ENCODE assay signal across 29 cellular contexts in the genomic region with DNA sequence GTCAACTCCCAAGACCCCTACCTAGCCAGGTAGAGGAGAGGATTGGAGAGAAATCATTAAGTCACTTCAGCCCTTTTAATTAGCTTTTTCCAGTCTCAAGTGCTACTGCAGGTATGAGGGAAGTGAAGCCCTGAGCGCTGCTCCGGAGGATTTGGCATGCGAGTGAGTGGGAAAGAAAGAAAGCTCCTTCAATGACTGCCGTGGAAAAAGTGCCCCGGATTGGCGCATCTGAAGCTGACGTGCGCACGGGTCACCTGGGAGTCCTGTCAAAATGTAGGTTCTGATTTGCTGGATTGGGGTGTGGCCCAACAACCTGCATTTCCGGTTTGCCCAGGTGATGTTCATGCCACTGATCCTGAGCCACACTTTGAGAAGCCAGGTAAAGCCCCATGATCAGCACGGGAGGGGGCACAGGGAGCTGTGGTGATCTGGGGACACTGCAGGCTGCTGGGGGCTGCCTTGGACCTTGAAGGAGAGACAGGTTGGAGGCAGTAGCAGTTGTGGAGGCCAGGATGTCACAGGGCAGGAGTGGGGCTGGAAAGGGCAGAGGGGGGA.
A peak's percentile ranks its signal among the peaks of the same experiment; 100 is the strongest.
DNase-seq lines count a peak whose midpoint lies in the region; ATAC-seq and TF ChIP-seq lines count a peak whose summit lies in the region.
"Had no signal": no experiment of that assay in that cellular context is flagged by ENCODE, and none has a peak within 500 bp of the region (broad histone marks: within the 10 kb centered on the region; RNA-seq: fewer than 3 reads in every experiment).

No MANE protein-coding gene starts in this region.

- H3K4me1 ChIP-seq in CD4-positive, alpha-beta memory T cell (ENCODE audit: insufficient read depth, low read length) = peaks cover 3% of the 10 kb centered on the region
- H3K4me1 ChIP-seq in Caco-2 = 0 out of 2 replicates have a peak, but pooled peaks cover 7% of the 10 kb centered on the region
- H3K4me1 ChIP-seq: A549, SJSA1, stomach had no signal

- no peaks in the 10 kb centered on the region for H3K36me3 ChIP-seq in CD4-positive, alpha-beta memory T cell (ENCODE audit: insufficient read depth, low read length)
- H3K36me3 ChIP-seq in Caco-2 (ENCODE audit: control insufficient read depth, insufficient read depth, low read length) = no peaks in the 10 kb centered on the region
- H3K36me3 ChIP-seq: SJSA1, stomach had no signal

- no peaks in the 10 kb centered on the region for H3K36me3 Mint-ChIP-seq in type B pancreatic cell
- H3K36me3 Mint-ChIP-seq in CD4-positive, alpha-beta memory T cell = no peaks in the 10 kb centered on the region
- no peaks in the 10 kb centered on the region for H3K36me3 Mint-ChIP-seq in Caco-2 (ENCODE audit: insufficient read depth, unreplicated experiment)
- H3K36me3 Mint-ChIP-seq: natural killer cell treated with Interleukin-12 subunit alpha and Interleukin-12 subunit beta and Interleukin-15 and Interleukin-18, amount 100 ng/mL, for 72 hours had no signal

- H3K27ac ChIP-seq in CD4-positive, alpha-beta memory T cell (ENCODE audit: low read depth, low read length) = no peak overlapping the region
- H3K27ac ChIP-seq: A549, dorsolateral prefrontal cortex, HL-60, KMS-11, SJSA1, stomach had no signal

- ATAC-seq in esophagus mucosa = peak; percentile 89
- ATAC-seq: A549; activated T-helper 17 cell treated with anti-CD3 and anti-CD28 coated beads, Interleukin-2, amount 50 U/mL, for 72 hours; GM12878; natural killer cell treated with Interleukin-12 subunit alpha and Interleukin-12 subunit beta and Interleukin-15 and Interleukin-18, amount 100 ng/mL, for 72 hours had no signal

- H3K9me3 Mint-ChIP-seq in type B pancreatic cell = peaks cover 7% of the 10 kb centered on the region
- peaks cover 0 to 15% (median 10%) of the 10 kb centered on the region in 8 donors for H3K9me3 Mint-ChIP-seq in CD4-positive, alpha-beta memory T cell
- H3K9me3 Mint-ChIP-seq in Caco-2 (ENCODE audit: unreplicated experiment) = peaks cover 12% of the 10 kb centered on the region
- H3K9me3 Mint-ChIP-seq: natural killer cell treated with Interleukin-12 subunit alpha and Interleukin-12 subunit beta and Interleukin-15 and Interleukin-18, amount 100 ng/mL, for 72 hours had no signal

- no peaks in the 10 kb centered on the region for H3K9me3 ChIP-seq in CD4-positive, alpha-beta memory T cell (ENCODE audit: control insufficient read depth in 1 of 2, low read length in 2 of 2)
- H3K9me3 ChIP-seq in Caco-2 = no peaks in the 10 kb centered on the region
- H3K9me3 ChIP-seq: SJSA1 had no signal

- H3K27me3 Mint-ChIP-seq in type B pancreatic cell (peaks cover 9% of the 10 kb centered on the region), Caco-2 (ENCODE audit: insufficient read depth, unreplicated experiment) (peaks cover 10% of the 10 kb centered on the region)
- H3K27me3 Mint-ChIP-seq in CD4-positive, alpha-beta memory T cell = peaks cover 0 to 6% of the 10 kb centered on the region in 2 donors
- H3K27me3 Mint-ChIP-seq: activated naive CD8-positive, alpha-beta T cell had no signal

- CTCF ChIA-PET in CD4-positive, alpha-beta memory T cell (lab: Charles Lee; ENCODE audit: partially characterized antibody) = no interaction called here
- CTCF ChIA-PET in Caco-2 (lab: Charles Lee) = interaction anchor here (0.5 kb wide), 1 partner anchor 314 kb away, joined by 5 read pairs; no protein-coding TSS in a partner anchor

- POLR2A ChIA-PET in CD4-positive, alpha-beta memory T cell (lab: Charles Lee; ENCODE audit: partially characterized antibody) = no interaction called here
- POLR2A ChIA-PET in Caco-2 (lab: Charles Lee) = no interaction called here

- DNase-seq in activated effector memory CD4-positive, alpha-beta T cell treated with anti-CD3 and anti-CD28 coated beads, Interleukin-2, amount 50 U/mL, for 16 hours = peak; percentile 30
- no peak for DNase-seq in activated effector memory CD4-positive, alpha-beta T cell treated with Interleukin-2 at 50 U/mL for 16 hours
- DNase-seq in NCI-H748 (lab: John Stamatoyannopoulos, UW; ENCODE audit: unreplicated experiment) (peak; percentile 74), type B pancreatic cell (ENCODE audit: extremely low spot score, unreplicated experiment) (no peak), Caco-2 (no peak)
- DNase-seq in CD4-positive, alpha-beta memory T cell = no peak
- DNase-seq in stimulated activated CD4-positive, alpha-beta T cell treated with anti-CD3 and anti-CD28 coated beads, Interleukin-15, amount 100 ng/mL, for 24 hours = no peak
- DNase-seq: activated CD4-positive, alpha-beta T cell treated with anti-CD3 and anti-CD28 coated beads, Interleukin-2, amount 50 U/mL, for 48 hours; activated CD8-positive, alpha-beta memory T cell treated with anti-CD3 and anti-CD28 coated beads, Interleukin-2, amount 50 U/mL, for 4 hours; dorsolateral prefrontal cortex; GOT3; MM.1S; NCI-H2029 treated with DMSO at 0.1 percent for 48 hours; NCI-H446; NK-92 treated with Interleukin-12 subunit alpha and Interleukin-12 subunit beta, amount 100 ng/mL, for 24 hours; stimulated activated CD4-positive, alpha-beta T cell treated with anti-CD3 and anti-CD28 coated beads, Interleukin-1b, Interleukin-23, amount 100 ng/mL, for 48 hours; stimulated activated CD8-positive, alpha-beta memory T cell treated with anti-CD3 and anti-CD28 coated beads, Interleukin-4, amount 100 ng/mL, for 48 hours; stomach; T-helper 1 cell; trophoblast cell had no signal

- H3K4me3 ChIP-seq in CD4-positive, alpha-beta memory T cell (ENCODE audit: low read length in 2 of 2) = no peak overlapping the region
- H3K4me3 ChIP-seq in Caco-2 (ENCODE audit: low read depth, low read length) = no peak overlapping the region
- H3K4me3 ChIP-seq: A549, dorsolateral prefrontal cortex, GM12878, SJSA1, stomach had no signal

- no peaks in the 10 kb centered on the region for H3K27me3 ChIP-seq in CD4-positive, alpha-beta memory T cell (ENCODE audit: insufficient read depth, low read length)
- H3K27me3 ChIP-seq in Caco-2 (replicated peaks; ENCODE audit: control insufficient read depth, insufficient read depth, low read length) = no peaks in the 10 kb centered on the region

- no TSS peak for BruUV-seq in Caco-2 (replicated peaks; lab: Mats Ljungman, UMichigan)

- H3K4me3 Mint-ChIP-seq in type B pancreatic cell = no peak overlapping the region
- H3K4me3 Mint-ChIP-seq in CD4-positive, alpha-beta memory T cell = no peak overlapping the region
- H3K4me3 Mint-ChIP-seq in Caco-2 (ENCODE audit: unreplicated experiment) = no peak overlapping the region
- H3K4me3 Mint-ChIP-seq: activated naive CD8-positive, alpha-beta T cell; activated T-helper 17 cell treated with anti-CD3 and anti-CD28 coated beads, Interleukin-2, amount 50 U/mL, for 72 hours; natural killer cell treated with Interleukin-12 subunit alpha and Interleukin-12 subunit beta and Interleukin-15 and Interleukin-18, amount 100 ng/mL, for 72 hours had no signal

- peak overlapping the region; percentile 63 for H3K27ac Mint-ChIP-seq in type B pancreatic cell
- no peak overlapping the region for H3K27ac Mint-ChIP-seq in CD4-positive, alpha-beta memory T cell
- no peak overlapping the region for H3K27ac Mint-ChIP-seq in Caco-2 (ENCODE audit: unreplicated experiment)
- H3K27ac Mint-ChIP-seq: activated naive CD8-positive, alpha-beta T cell; activated T-helper 17 cell treated with anti-CD3 and anti-CD28 coated beads, Interleukin-2, amount 50 U/mL, for 72 hours; natural killer cell treated with Interleukin-12 subunit alpha and Interleukin-12 subunit beta and Interleukin-15 and Interleukin-18, amount 100 ng/mL, for 72 hours had no signal

- TF ChIP-seq CTCF in type B pancreatic cell (conservative IDR thresholded peaks at IDR 0.05) = no peak
- no peak for TF ChIP-seq CTCF in Caco-2 (IDR thresholded peaks at IDR 0.05; ENCODE audit: insufficient read depth in 1 of 2, low read depth in 1 of 2, low read length in 1 of 2, severe bottlenecking in 1 of 2, unreplicated experiment in 1 of 2)

- H3K4me1 Mint-ChIP-seq in type B pancreatic cell (ENCODE audit: unreplicated experiment) = peaks cover 8% of the 10 kb centered on the region
- H3K4me1 Mint-ChIP-seq in CD4-positive, alpha-beta memory T cell = peaks cover 0 to 8% (median 5%) of the 10 kb centered on the region in 4 donors
- peaks cover 15% of the 10 kb centered on the region for H3K4me1 Mint-ChIP-seq in Caco-2 (ENCODE audit: low read depth, unreplicated experiment)

- intact Hi-C loops in CD4-positive, alpha-beta memory T cell (cut with micrococcal nuclease) = no loop called here
- intact Hi-C loops in Caco-2 (cut with micrococcal nuclease; ENCODE audit: unreplicated experiment) = no loop called here

Comparison
In these comparisons a context has a peak if more than half of its experiments do, and no peak if none do; other contexts are left out.
1. DNase-seq: peak in activated effector memory CD4-positive, alpha-beta T cell treated with anti-CD3 and anti-CD28 coated beads, Interleukin-2, amount 50 U/mL, for 16 hours (single experiment) and NCI-H748 (single experiment); none in activated effector memory CD4-positive, alpha-beta T cell treated with Interleukin-2 at 50 U/mL for 16 hours (single experiment), type B pancreatic cell (single experiment), CD4-positive, alpha-beta memory T cell (0 of 5), stimulated activated CD4-positive, alpha-beta T cell treated with anti-CD3 and anti-CD28 coated beads, Interleukin-15, amount 100 ng/mL, for 24 hours (single experiment) and Caco-2 (0 of 2).